Comparison of ENCODE assay signal across 1 cellular context in the genomic region with DNA sequence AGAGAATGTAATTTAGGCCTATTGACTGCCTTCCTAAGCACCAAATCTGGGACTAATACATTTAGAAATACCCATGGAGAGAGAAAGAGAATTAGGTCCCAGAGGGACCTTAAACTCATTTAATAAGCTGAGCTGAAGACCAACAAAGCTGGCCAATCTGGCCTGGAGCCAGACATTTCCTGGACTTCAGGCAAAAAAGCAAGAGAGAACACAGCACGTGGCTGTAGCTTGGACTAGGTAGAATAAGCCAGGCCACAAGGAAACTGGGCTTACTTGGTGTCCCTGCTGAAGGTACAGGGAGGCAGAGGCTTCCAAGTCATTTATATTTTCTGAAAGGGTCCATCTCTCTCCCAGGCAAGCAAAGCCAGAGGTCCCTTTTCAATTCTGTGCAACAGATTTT.
TF ChIP-seq lines count a peak whose summit lies in the region.

No MANE protein-coding gene starts in this region.

TF ChIP-seq in GM23338, 12 proteins besides CTCF, POLR2A, EP300 and RAD21 (continued from another document):
- TF ChIP-seq, protein P1, sequence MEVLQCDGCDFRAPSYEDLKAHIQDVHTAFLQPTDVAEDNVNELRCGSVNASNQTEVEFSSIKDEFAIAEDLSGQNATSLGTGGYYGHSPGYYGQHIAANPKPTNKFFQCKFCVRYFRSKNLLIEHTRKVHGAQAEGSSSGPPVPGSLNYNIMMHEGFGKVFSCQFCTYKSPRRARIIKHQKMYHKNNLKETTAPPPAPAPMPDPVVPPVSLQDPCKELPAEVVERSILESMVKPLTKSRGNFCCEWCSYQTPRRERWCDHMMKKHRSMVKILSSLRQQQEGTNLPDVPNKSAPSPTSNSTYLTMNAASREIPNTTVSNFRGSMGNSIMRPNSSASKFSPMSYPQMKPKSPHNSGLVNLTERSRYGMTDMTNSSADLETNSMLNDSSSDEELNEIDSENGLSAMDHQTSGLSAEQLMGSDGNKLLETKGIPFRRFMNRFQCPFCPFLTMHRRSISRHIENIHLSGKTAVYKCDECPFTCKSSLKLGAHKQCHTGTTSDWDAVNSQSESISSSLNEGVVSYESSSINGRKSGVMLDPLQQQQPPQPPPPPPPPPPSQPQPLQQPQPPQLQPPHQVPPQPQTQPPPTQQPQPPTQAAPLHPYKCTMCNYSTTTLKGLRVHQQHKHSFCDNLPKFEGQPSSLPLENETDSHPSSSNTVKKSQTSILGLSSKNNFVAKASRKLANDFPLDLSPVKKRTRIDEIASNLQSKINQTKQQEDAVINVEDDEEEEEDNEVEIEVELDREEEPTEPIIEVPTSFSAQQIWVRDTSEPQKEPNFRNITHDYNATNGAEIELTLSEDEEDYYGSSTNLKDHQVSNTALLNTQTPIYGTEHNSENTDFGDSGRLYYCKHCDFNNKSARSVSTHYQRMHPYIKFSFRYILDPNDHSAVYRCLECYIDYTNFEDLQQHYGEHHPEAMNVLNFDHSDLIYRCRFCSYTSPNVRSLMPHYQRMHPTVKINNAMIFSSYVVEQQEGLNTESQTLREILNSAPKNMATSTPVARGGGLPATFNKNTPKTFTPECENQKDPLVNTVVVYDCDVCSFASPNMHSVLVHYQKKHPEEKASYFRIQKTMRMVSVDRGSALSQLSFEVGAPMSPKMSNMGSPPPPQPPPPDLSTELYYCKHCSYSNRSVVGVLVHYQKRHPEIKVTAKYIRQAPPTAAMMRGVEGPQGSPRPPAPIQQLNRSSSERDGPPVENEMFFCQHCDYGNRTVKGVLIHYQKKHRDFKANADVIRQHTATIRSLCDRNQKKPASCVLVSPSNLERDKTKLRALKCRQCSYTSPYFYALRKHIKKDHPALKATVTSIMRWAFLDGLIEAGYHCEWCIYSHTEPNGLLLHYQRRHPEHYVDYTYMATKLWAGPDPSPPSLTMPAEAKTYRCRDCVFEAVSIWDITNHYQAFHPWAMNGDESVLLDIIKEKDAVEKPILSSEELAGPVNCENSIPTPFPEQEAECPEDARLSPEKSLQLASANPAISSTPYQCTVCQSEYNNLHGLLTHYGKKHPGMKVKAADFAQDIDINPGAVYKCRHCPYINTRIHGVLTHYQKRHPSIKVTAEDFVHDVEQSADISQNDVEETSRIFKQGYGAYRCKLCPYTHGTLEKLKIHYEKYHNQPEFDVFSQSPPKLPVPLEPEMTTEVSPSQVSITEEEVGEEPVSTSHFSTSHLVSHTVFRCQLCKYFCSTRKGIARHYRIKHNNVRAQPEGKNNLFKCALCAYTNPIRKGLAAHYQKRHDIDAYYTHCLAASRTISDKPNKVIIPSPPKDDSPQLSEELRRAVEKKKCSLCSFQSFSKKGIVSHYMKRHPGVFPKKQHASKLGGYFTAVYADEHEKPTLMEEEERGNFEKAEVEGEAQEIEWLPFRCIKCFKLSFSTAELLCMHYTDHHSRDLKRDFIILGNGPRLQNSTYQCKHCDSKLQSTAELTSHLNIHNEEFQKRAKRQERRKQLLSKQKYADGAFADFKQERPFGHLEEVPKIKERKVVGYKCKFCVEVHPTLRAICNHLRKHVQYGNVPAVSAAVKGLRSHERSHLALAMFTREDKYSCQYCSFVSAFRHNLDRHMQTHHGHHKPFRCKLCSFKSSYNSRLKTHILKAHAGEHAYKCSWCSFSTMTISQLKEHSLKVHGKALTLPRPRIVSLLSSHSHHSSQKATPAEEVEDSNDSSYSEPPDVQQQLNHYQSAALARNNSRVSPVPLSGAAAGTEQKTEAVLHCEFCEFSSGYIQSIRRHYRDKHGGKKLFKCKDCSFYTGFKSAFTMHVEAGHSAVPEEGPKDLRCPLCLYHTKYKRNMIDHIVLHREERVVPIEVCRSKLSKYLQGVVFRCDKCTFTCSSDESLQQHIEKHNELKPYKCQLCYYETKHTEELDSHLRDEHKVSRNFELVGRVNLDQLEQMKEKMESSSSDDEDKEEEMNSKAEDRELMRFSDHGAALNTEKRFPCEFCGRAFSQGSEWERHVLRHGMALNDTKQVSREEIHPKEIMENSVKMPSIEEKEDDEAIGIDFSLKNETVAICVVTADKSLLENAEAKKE (CRISPR knock-in tag; IDR thresholded peaks at IDR 0.05), result no peak
- no peak for TF ChIP-seq EZH2phosphoT487 (IDR thresholded peaks at IDR 0.05; ENCODE audit: unreplicated experiment)
